8 cellular contexts compared by ENCODE assay signal in genomic region chr1:27568247-27569087, GRCh38. TPM values are rescaled to one million over a fixed set of nuclear protein-coding genes. Genes with fewer than 3 reads are reported as not detected.
A peak's percentile ranks its signal among the peaks of the same experiment; 100 is the strongest.
DNase-seq lines count a peak whose midpoint lies in the region; ATAC-seq and TF ChIP-seq lines count a peak whose summit lies in the region.

No MANE protein-coding gene starts in this region.

- TF ChIP-seq CTCF in A673 (conservative IDR thresholded peaks at IDR 0.05; ENCODE audit: low read depth, low read length), result peak; percentile 71
- TF ChIP-seq CTCF in lower lobe of right lung (IDR thresholded peaks at IDR 0.05), result peak; percentile 68

- CTCF ChIA-PET in A673 (lab: Charles Lee), result interaction anchor here (0.6 to 4.1 kb wide), 7 partner anchors 8 to 335 kb away, joined by 3 to 33 read pairs (median 4); no protein-coding TSS in a partner anchor

- BruUV-seq in A673 (replicated peaks; lab: Mats Ljungman, UMichigan), result no TSS peak

- H3K27me3 ChIP-seq in A673 (replicated peaks; ENCODE audit: insufficient read depth, low read depth, low read length, poor library complexity), result no peaks in the 10 kb centered on the region
- H3K27me3 ChIP-seq in lower lobe of right lung (ENCODE audit: low read depth), result no peaks in the 10 kb centered on the region

- peak overlapping the region; percentile 2 for H3K27ac ChIP-seq in A673 (ENCODE audit: low read depth, low read length, poor library complexity, severe bottlenecking)
- H3K27ac ChIP-seq in lower lobe of right lung, result peak overlapping the region; percentile 76

- H3K36me3 ChIP-seq in A673 (ENCODE audit: insufficient read depth, low read length, poor library complexity, severe bottlenecking) (no peaks in the 10 kb centered on the region), lower lobe of right lung (no peaks in the 10 kb centered on the region)

- no peaks in the 10 kb centered on the region for H3K9me3 ChIP-seq in A673 (ENCODE audit: low read depth, low read length, poor library complexity, severe bottlenecking)
- no peaks in the 10 kb centered on the region for H3K9me3 ChIP-seq in lower lobe of right lung

- H3K4me1 ChIP-seq in A673 (ENCODE audit: insufficient read depth, low read length, poor library complexity, severe bottlenecking) (peaks cover 37% of the 10 kb centered on the region), lower lobe of right lung (peaks cover 97% of the 10 kb centered on the region)

- POLR2A ChIA-PET in A673 (lab: Charles Lee; ENCODE audit: low non-redundant PET), result interaction anchor here (0.6 kb wide), 1 partner anchor 138 kb away, joined by 4 read pairs; no protein-coding TSS in a partner anchor

- peak; percentile 98 for DNase-seq in A673 (ENCODE audit: low spot score)
- DNase-seq in NCI-H226, result peak; percentile 93
- DNase-seq in activated CD4-positive, alpha-beta T cell treated with anti-CD3 and anti-CD28 coated beads, Interleukin-2, amount 50 U/mL, for 4 hours, result peak; percentile 87 to 88
- DNase-seq in dermis microvascular lymphatic vessel endothelial cell (ENCODE audit: low read depth in 2 of 2), result peak; percentile 72 to 95
- DNase-seq in lower lobe of right lung, result peak; percentile 97
- peak; percentile 86 to 92 (median 87) for DNase-seq in stimulated activated CD4-positive, alpha-beta T cell treated with anti-CD3 and anti-CD28 coated beads, TNF-alpha, amount 100 ng/mL, for 48 hours (ENCODE audit: low read depth in 3 of 3)

- H3K4me3 ChIP-seq in A673 (ENCODE audit: low read depth, low read length, poor library complexity, severe bottlenecking) (peak overlapping the region; percentile 37), lower lobe of right lung (peak overlapping the region; percentile 42)

- intact Hi-C loops in A673 (cut with micrococcal nuclease; ENCODE audit: unreplicated experiment) (no loop called here), lower lobe of right lung (cut with DNase I) (no loop called here)

- ATAC-seq in GM18858 (IDR thresholded peaks at IDR 0.05; ENCODE audit: unreplicated experiment) (peak; percentile 66), HG03064 (IDR thresholded peaks at IDR 0.05; ENCODE audit: low read depth, unreplicated experiment) (peak; percentile 79), lower lobe of right lung (peak; percentile 95 to 96)

RNA-seq across cellular contexts. Expression of gene AHDC1, which starts 35.5 kb away (rescaled TPM):
- total RNA-seq in A673 (2021) (33.2 and 34.2 TPM in 2 replicates), dermis microvascular lymphatic vessel endothelial cell (3.3 and 9.4 TPM in 2 replicates), lower lobe of right lung (23.7 TPM)

Comparison
In these comparisons a context has a peak if more than half of its experiments do, and no peak if none do; other contexts are left out.
1. Peak in every context shown above with its lines: DNase-seq, ATAC-seq, H3K4me3 ChIP-seq and H3K27ac ChIP-seq.